Comparison of ENCODE assay signal across 13 cellular contexts in genomic region chr2:216107760-216108159, GRCh38. TPM values are rescaled to one million over a fixed set of nuclear protein-coding genes. Genes with fewer than 3 reads are reported as not detected.
A peak's percentile ranks its signal among the peaks of the same experiment; 100 is the strongest.
DNase-seq lines count a peak whose midpoint lies in the region; ATAC-seq, FAIRE-seq and TF ChIP-seq lines count a peak whose summit lies in the region.
"Had no signal": no experiment of that assay in that cellular context is flagged by ENCODE, and none has a peak within 500 bp of the region (broad histone marks: within the 10 kb centered on the region; RNA-seq: fewer than 3 reads in every experiment).

No MANE protein-coding gene starts in this region.

- TF ChIP-seq CTCF in CD4-positive, alpha-beta T cell (IDR thresholded peaks at IDR 0.05), result no peak
- no peak for TF ChIP-seq CTCF in KMS-11 (conservative IDR thresholded peaks at IDR 0.05; ENCODE audit: low read depth, low read length)
- no peak for TF ChIP-seq CTCF in H1 (IDR thresholded peaks at IDR 0.05; ENCODE audit: control extremely low read depth in 1 of 3, insufficient read depth in 1 of 3, low read depth in 1 of 3, low read length in 3 of 3)

- no peak overlapping the region; the same call in 1 of the 2 replicates for H3K18ac ChIP-seq in H1 (ENCODE audit: extremely low read depth, low read length)

- H3K23ac ChIP-seq in H1 (ENCODE audit: insufficient read length), result no peak overlapping the region

- no peak overlapping the region for H3K4me3 ChIP-seq in KMS-11 (IDR thresholded peaks at IDR 0.05; ENCODE audit: insufficient read depth, low read depth, low read length)
- peak overlapping the region in 1 of 4 experiments; percentile 96; a peak in 2 of 8 replicates for H3K4me3 ChIP-seq in H1 (ENCODE audit: extremely low read depth in 1 of 4, insufficient read depth in 2 of 4, low read depth in 3 of 4, low read length in 4 of 4)
- no peak overlapping the region for H3K4me3 ChIP-seq in mucosa of stomach (ENCODE audit: low read length)
- H3K4me3 ChIP-seq: lower lobe of right lung had no signal

- H2BK15ac ChIP-seq in H1 (ENCODE audit: low read length), result no peak overlapping the region

- no peaks in the 10 kb centered on the region for H3K9me3 Mint-ChIP-seq in CD4-positive, alpha-beta T cell

- peak overlapping the region; percentile 37 for H4K91ac ChIP-seq in H1 (replicated peaks; ENCODE audit: insufficient read length, low read length)

- 0 out of 2 replicates have a peak overlapping the region, but pooled peaks have one; percentile 63 for H2BK12ac ChIP-seq in H1 (ENCODE audit: low read depth, low read length)

- H3K4me1 ChIP-seq in KMS-11 (ENCODE audit: low read depth, poor library complexity, severe bottlenecking), result peaks cover 33% of the 10 kb centered on the region
- peaks cover 4 to 9% (median 8%) of the 10 kb centered on the region in 4 experiments; a peak in 6 of 7 replicates for H3K4me1 ChIP-seq in H1 (replicated peaks in 1 of 4; ENCODE audit: control insufficient read depth in 3 of 4, insufficient read depth in 4 of 4, low read length in 3 of 4)
- H3K4me1 ChIP-seq in mucosa of stomach (ENCODE audit: control insufficient read depth, insufficient read depth, low read length), result peaks cover 21% of the 10 kb centered on the region

- H3K36me3 Mint-ChIP-seq in CD4-positive, alpha-beta T cell (ENCODE audit: low read depth), result peaks cover 39% of the 10 kb centered on the region

- H2AFZ ChIP-seq in KMS-11 (ENCODE audit: low read depth), result peak overlapping the region; percentile 17; the same call in 1 of the 2 replicates
- H2AFZ ChIP-seq in H1 (ENCODE audit: low read length), result peak overlapping the region; percentile 88

- no peaks in the 10 kb centered on the region for H4K20me1 ChIP-seq in KMS-11 (ENCODE audit: insufficient read depth)
- H4K20me1 ChIP-seq in H1 (replicated peaks in 1 of 2; ENCODE audit: control insufficient read depth in 1 of 2, insufficient read depth in 2 of 2, low read length in 2 of 2), result peaks cover 0 to 6% of the 10 kb centered on the region in 2 experiments

- POLR2A ChIA-PET in CD4-positive, alpha-beta T cell (lab: Charles Lee), result interaction anchor here (3.4 to 4.7 kb wide), 2 partner anchors 24 to 48 kb away, joined by 31 to 106 read pairs; partner anchors contain the start of genes PECR and TMEM169
- POLR2A ChIA-PET in H1 (lab: Charles Lee; ENCODE audit: partially characterized antibody), result interaction anchor here (0.7 to 8.5 kb wide), 9 partner anchors 10 to 1668 kb away, joined by 3 to 73 read pairs (median 4); partner anchors contain the start of genes PECR and TMEM169

- H3K9ac ChIP-seq in KMS-11 (no peak overlapping the region), H1 (replicated peaks in 1 of 4; ENCODE audit: extremely low read depth in 1 of 4, low read depth in 3 of 4, low read length in 3 of 4) (no peak overlapping the region; a peak in 1 of 7 replicates), mucosa of stomach (ENCODE audit: low read length) (peak overlapping the region; percentile 20)

- intact Hi-C loops in CD4-positive, alpha-beta T cell (cut with DNase I, micrococcal nuclease), result loop anchor here in 1 of 2 experiments (2.0 to 5.0 kb wide), 2 partner anchors 35 to 307 kb away; no protein-coding TSS in a partner anchor

- CTCF ChIA-PET in CD4-positive, alpha-beta T cell (lab: Charles Lee), result interaction anchor here (0.6 to 1.3 kb wide), 3 partner anchors 11 to 246 kb away, joined by 3 read pairs; no protein-coding TSS in a partner anchor
- CTCF ChIA-PET in H1 (lab: Charles Lee; ENCODE audit: partially characterized antibody), result interaction anchor here (0.6 to 3.1 kb wide), 13 partner anchors 11 to 162 kb away, joined by 3 to 15 read pairs (median 5); partner anchors contain the start of genes PECR and TMEM169

- peak overlapping the region; percentile 40 for H4K5ac ChIP-seq in H1 (ENCODE audit: insufficient read length, low read depth, low read length)

- H3K14ac ChIP-seq in H1 (ENCODE audit: insufficient read length), result no peak overlapping the region

- no peak for TF ChIP-seq EP300 in H1 (IDR thresholded peaks at IDR 0.05; ENCODE audit: borderline replicate concordance in 1 of 2, low read depth in 2 of 2, low read length in 2 of 2)

- no peak for ATAC-seq in CD4-positive, alpha-beta T cell (ENCODE audit: poor library complexity)
- ATAC-seq in HG03159 (IDR thresholded peaks at IDR 0.05; ENCODE audit: unreplicated experiment) (no peak), HG02642 (IDR thresholded peaks at IDR 0.05; ENCODE audit: poor library complexity, unreplicated experiment) (no peak)
- ATAC-seq: lower lobe of right lung had no signal

- TF ChIP-seq POLR2A in H1 (IDR thresholded peaks at IDR 0.05; ENCODE audit: control extremely low read depth in 1 of 2, low read depth in 2 of 2, low read length in 2 of 2), result no peak

- DNase-seq in CD4-positive, alpha-beta T cell, result no peak
- DNase-seq in H1 (ENCODE audit: low read depth in 1 of 2, low spot score in 2 of 2) (peak in 1 of 2 experiments; percentile 54), pons (ENCODE audit: low spot score) (no peak), caudate nucleus (lab: John Stamatoyannopoulos, UW) (no peak)
- DNase-seq: activated CD8-positive, alpha-beta memory T cell treated with anti-CD3 and anti-CD28 coated beads for 24 hours; anterior cingulate cortex; lower lobe of right lung; NCI-H748 treated with DMSO at 0.1 percent for 48 hours; SW 1271 had no signal

- H3K4ac ChIP-seq in H1 (replicated peaks; ENCODE audit: insufficient read length, low read depth, low read length), result peak overlapping the region; percentile 72

- H3K4me2 ChIP-seq in KMS-11 (no peak overlapping the region), H1 (ENCODE audit: insufficient read depth in 1 of 2, low read depth in 2 of 2, low read length in 2 of 2) (peak overlapping the region; percentile 52 to 72)

- H3K27me3 ChIP-seq in CD4-positive, alpha-beta T cell (ENCODE audit: control insufficient read depth, insufficient read depth, low read length), result no peaks in the 10 kb centered on the region
- no peaks in the 10 kb centered on the region for H3K27me3 ChIP-seq in KMS-11 (ENCODE audit: insufficient read depth, low read depth)
- no peaks in the 10 kb centered on the region for H3K27me3 ChIP-seq in H1 (replicated peaks in 1 of 4; ENCODE audit: control insufficient read depth in 3 of 4, extremely low read depth in 1 of 4, insufficient read depth in 3 of 4, low read length in 3 of 4)
- H3K27me3 ChIP-seq in mucosa of stomach (ENCODE audit: control insufficient read depth, insufficient read depth, low read length), result no peaks in the 10 kb centered on the region

- H3K4me3 Mint-ChIP-seq in CD4-positive, alpha-beta T cell, result peak overlapping the region; percentile 65

- no peak overlapping the region for H3K27ac ChIP-seq in CD4-positive, alpha-beta T cell (ENCODE audit: low read depth, low read length)
- H3K27ac ChIP-seq in KMS-11 (no peak overlapping the region), H1 (ENCODE audit: low read depth, low read length) (no peak overlapping the region), caudate nucleus (ENCODE audit: low read depth, low read length) (no peak overlapping the region)
- H3K27ac ChIP-seq: lower lobe of right lung had no signal

- no peaks in the 10 kb centered on the region; the same call in 1 of the 2 replicates for H3K36me3 ChIP-seq in KMS-11 (ENCODE audit: insufficient read depth)
- H3K36me3 ChIP-seq in H1 (ENCODE audit: control insufficient read depth in 2 of 4, insufficient read depth in 4 of 4, low read length in 3 of 4), result peaks cover 4 to 26% (median 19%) of the 10 kb centered on the region in 4 experiments; a peak in 7 of 8 replicates
- no peaks in the 10 kb centered on the region for H3K36me3 ChIP-seq in mucosa of stomach (ENCODE audit: control insufficient read depth, insufficient read depth, low read length)

- FAIRE-seq in H1 (lab: Jason Lieb, UNC), result no peak

- peak overlapping the region; percentile 29; the same call in 1 of the 2 replicates for H4K8ac ChIP-seq in H1 (ENCODE audit: extremely low read depth, insufficient read depth, low read length)

- no peak overlapping the region for H3K56ac ChIP-seq in H1 (replicated peaks; ENCODE audit: insufficient read length, low read depth, low read length)

- H2BK20ac ChIP-seq in H1 (ENCODE audit: low read length), result no peak overlapping the region

- peak overlapping the region; percentile 40; the same call in 1 of the 2 replicates for H2BK5ac ChIP-seq in H1 (ENCODE audit: low read depth, low read length)

- H3K23me2 ChIP-seq in H1 (ENCODE audit: low read depth, low read length), result no peaks in the 10 kb centered on the region; the same call in 1 of the 2 replicates

- peaks cover 43% of the 10 kb centered on the region for H3K4me1 Mint-ChIP-seq in CD4-positive, alpha-beta T cell (ENCODE audit: low read depth)

- H2AK5ac ChIP-seq in H1 (ENCODE audit: low read depth, low read length), result no peak overlapping the region

- no peaks in the 10 kb centered on the region for H3K9me3 ChIP-seq in CD4-positive, alpha-beta T cell (ENCODE audit: control insufficient read depth, low read length)
- no peaks in the 10 kb centered on the region for H3K9me3 ChIP-seq in H1 (ENCODE audit: insufficient read depth in 2 of 2, low read depth in 1 of 2, low read length in 1 of 2)
- no peaks in the 10 kb centered on the region for H3K9me3 ChIP-seq in mucosa of stomach (ENCODE audit: control insufficient read depth, low read length)
- H3K9me3 ChIP-seq: lower lobe of right lung had no signal

- no peak for TF ChIP-seq RAD21 in H1 (IDR thresholded peaks at IDR 0.05 in 1 of 2, conservative IDR thresholded peaks at IDR 0.05 in 1 of 2; ENCODE audit: low read depth in 2 of 2, low read length in 2 of 2)

- peak overlapping the region; percentile 97 for H3K27ac Mint-ChIP-seq in CD4-positive, alpha-beta T cell

- H3K27me3 Mint-ChIP-seq in CD4-positive, alpha-beta T cell, result no peaks in the 10 kb centered on the region

- H2BK120ac ChIP-seq in H1 (replicated peaks; ENCODE audit: low read depth, low read length), result peak overlapping the region; percentile 9

- 41% methylated on average over 13 of the region's 13 CpGs; no CpG with 5 or more reads in 1 of the 2 experiments for WGBS in H1 (ENCODE audit: extremely low coverage in 1 of 2, insufficient coverage in 1 of 2, insufficient read length in 1 of 2, insufficient replicate concordance in 2 of 2, low coverage in 1 of 2, low lambda C conversion rate in 2 of 2, missing lambda C conversion rate in 1 of 2), 2 experiments

- H3K79me1 ChIP-seq in H1 (ENCODE audit: low read depth, low read length), result no peaks in the 10 kb centered on the region

- peaks cover 34% of the 10 kb centered on the region for H3K79me2 ChIP-seq in KMS-11 (ENCODE audit: insufficient read depth, low read depth)
- H3K79me2 ChIP-seq in H1 (ENCODE audit: control insufficient read depth in 1 of 2, insufficient read depth in 2 of 2, low read length in 2 of 2), result peaks cover 22 to 36% of the 10 kb centered on the region in 2 experiments

RNA-seq across cellular contexts. Expression of gene XRCC5, which starts 1.4 kb away (rescaled TPM):
- 100 to 1,000 TPM; 126 to 129 TPM for total RNA-seq in CD4-positive, alpha-beta T cell
- 597 and 644 TPM in 2 replicates for total RNA-seq in H1 (2021; fragmentation: NEBNext Ultra II Directional; extraction: Animal tissue kit (Norgen Biotek cat#: 25700))
- 244 and 308 TPM in 2 replicates for polyA plus RNA-seq in H1 (2011; rRNA removed)
- 269 TPM for polyA plus RNA-seq in H1 (2011; cell fraction: cytosol; rRNA removed)
- polyA plus RNA-seq in H1 (2011; cell fraction: nucleus; rRNA removed), result 298 TPM
- 375 to 610 TPM (median 456 TPM) in 4 replicates for polyA plus RNA-seq in H1 (2012, experiment 1 of 2)
- polyA plus RNA-seq in H1 (2012, experiment 2 of 2), result 36.0 TPM
- polyA plus RNA-seq in H1 (2013, experiment 1 of 2), result 317 TPM
- polyA plus RNA-seq in H1 (2013, experiment 2 of 2), result 314 TPM
- 1,761 and 2,919 TPM in 2 replicates for polyA minus RNA-seq in H1 (2011; rRNA and poly(A)+ RNA removed)
- 272 TPM for polyA minus RNA-seq in H1 (2011; cell fraction: cytosol; rRNA and poly(A)+ RNA removed)
- polyA minus RNA-seq in H1 (2011; cell fraction: nucleus; rRNA and poly(A)+ RNA removed), result 631 TPM

RNA-seq across cellular contexts. Expression of gene TMEM169, which starts 26.0 kb away (rescaled TPM):
- total RNA-seq in CD4-positive, alpha-beta T cell, result under 1 TPM; 0.27 to 0.53 TPM
- total RNA-seq in H1 (2021; fragmentation: NEBNext Ultra II Directional; extraction: Animal tissue kit (Norgen Biotek cat#: 25700)), result 2.4 and 2.5 TPM in 2 replicates
- 0.41 and 0.75 TPM in 2 replicates for polyA plus RNA-seq in H1 (2011; rRNA removed)
- 0.89 TPM for polyA plus RNA-seq in H1 (2011; cell fraction: cytosol; rRNA removed)
- polyA plus RNA-seq in H1 (2011; cell fraction: nucleus; rRNA removed), result 0.77 TPM
- 1.1 to 2.0 TPM (median 1.7 TPM) in 4 replicates for polyA plus RNA-seq in H1 (2012, experiment 1 of 2)
- 0.60 TPM for polyA plus RNA-seq in H1 (2012, experiment 2 of 2)
- 3.5 TPM for polyA plus RNA-seq in H1 (2013, experiment 1 of 2)
- 3.3 TPM for polyA plus RNA-seq in H1 (2013, experiment 2 of 2)
- polyA minus RNA-seq in H1 (2011; rRNA and poly(A)+ RNA removed), result 0.68 and 4.0 TPM in 2 replicates
- polyA minus RNA-seq in H1 (2011; cell fraction: cytosol; rRNA and poly(A)+ RNA removed), result 3.1 TPM
- polyA minus RNA-seq in H1 (2011; cell fraction: nucleus; rRNA and poly(A)+ RNA removed), result 0.80 TPM

RNA-seq across cellular contexts. Expression of gene PECR, which starts 26.2 kb away (rescaled TPM):
- 10 to 100 TPM in 1 of 2 experiments, 1 to 10 TPM in 1; 9.1 to 10.3 TPM for total RNA-seq in CD4-positive, alpha-beta T cell
- total RNA-seq in H1 (2021; fragmentation: NEBNext Ultra II Directional; extraction: Animal tissue kit (Norgen Biotek cat#: 25700)), result 17.5 and 19.2 TPM in 2 replicates
- 15.3 and 15.9 TPM in 2 replicates for polyA plus RNA-seq in H1 (2011; rRNA removed)
- 15.0 TPM for polyA plus RNA-seq in H1 (2011; cell fraction: cytosol; rRNA removed)
- polyA plus RNA-seq in H1 (2011; cell fraction: nucleus; rRNA removed), result 25.3 TPM
- 17.2 to 20.7 TPM (median 17.4 TPM) in 4 replicates for polyA plus RNA-seq in H1 (2012, experiment 1 of 2)
- 11.2 TPM for polyA plus RNA-seq in H1 (2012, experiment 2 of 2)
- 9.3 TPM for polyA plus RNA-seq in H1 (2013, experiment 1 of 2)
- 8.6 TPM for polyA plus RNA-seq in H1 (2013, experiment 2 of 2)
- 28.2 and 53.7 TPM in 2 replicates for polyA minus RNA-seq in H1 (2011; rRNA and poly(A)+ RNA removed)
- 12.9 TPM for polyA minus RNA-seq in H1 (2011; cell fraction: cytosol; rRNA and poly(A)+ RNA removed)
- 27.9 TPM for polyA minus RNA-seq in H1 (2011; cell fraction: nucleus; rRNA and poly(A)+ RNA removed)
